8 cellular contexts compared by ENCODE assay signal in the genomic region with DNA sequence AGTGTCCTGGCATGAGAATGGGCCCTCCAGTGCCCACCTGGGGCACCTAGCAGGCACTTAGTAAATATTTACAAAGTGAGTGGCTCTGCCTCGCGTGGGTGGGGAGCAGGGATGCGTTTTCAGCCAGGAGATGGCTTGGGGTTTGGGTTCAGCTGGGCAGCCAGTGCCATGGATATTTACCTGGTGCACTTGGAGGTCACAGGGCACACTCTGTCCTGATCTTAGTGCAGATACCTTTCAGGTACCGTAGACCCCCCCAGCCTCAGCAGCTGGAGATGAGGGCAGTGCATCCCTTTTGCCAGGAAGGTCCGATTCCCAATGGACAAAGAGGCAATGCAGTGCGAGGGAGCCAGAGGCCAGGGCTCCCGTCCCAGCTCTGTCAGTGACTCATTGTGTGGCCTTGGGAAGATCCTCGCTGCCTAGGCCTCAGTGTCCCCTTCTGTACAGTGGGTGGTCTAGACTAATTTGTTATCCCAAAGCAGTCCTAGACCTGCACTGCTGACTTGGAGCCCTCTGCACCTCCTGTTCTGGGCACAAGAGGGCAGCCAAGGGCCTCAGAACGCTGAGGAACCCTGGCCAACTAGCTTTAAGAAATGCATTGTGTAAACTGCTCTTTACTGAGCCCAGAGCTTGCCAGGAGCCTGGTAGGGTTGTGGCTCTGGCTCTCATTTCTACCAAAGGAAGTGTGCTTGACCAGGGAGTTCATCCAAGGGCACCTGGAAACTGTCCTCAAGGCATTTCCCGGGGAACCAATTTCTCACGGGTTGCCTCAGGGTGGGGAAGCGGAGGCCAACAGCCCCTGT. TPM values are rescaled to one million over a fixed set of nuclear protein-coding genes. Genes with fewer than 3 reads are reported as not detected.
DNase-seq lines count a peak whose midpoint lies in the region; ATAC-seq and TF ChIP-seq lines count a peak whose summit lies in the region.

No MANE protein-coding gene starts in this region.

- TF ChIP-seq CTCF in mesothelial cell of epicardium (IDR thresholded peaks at IDR 0.05; ENCODE audit: unreplicated experiment), result peak; percentile 81

- no peaks in the 10 kb centered on the region for H3K27me3 Mint-ChIP-seq in mesothelial cell of epicardium (ENCODE audit: low read depth)

- no peak overlapping the region for H3K4me3 ChIP-seq in effector memory CD4-positive, alpha-beta T cell (ENCODE audit: insufficient read depth, low read depth, low read length, poor library complexity, severe bottlenecking)

- ATAC-seq in HG03159 (IDR thresholded peaks at IDR 0.05; ENCODE audit: unreplicated experiment), result peak; percentile 81

- no peaks in the 10 kb centered on the region for H3K36me3 ChIP-seq in effector memory CD4-positive, alpha-beta T cell (ENCODE audit: control insufficient read depth, insufficient read depth, low read length)

- peak; percentile 52 to 60 for DNase-seq in SHP77 (lab: John Stamatoyannopoulos, UW)
- DNase-seq in SHP77 treated with DMSO at 0.1 percent for 48 hours (lab: John Stamatoyannopoulos, UW), result no peak
- peak; percentile 13 for DNase-seq in NCI-H748 treated with DMSO at 0.1 percent for 48 hours (lab: John Stamatoyannopoulos, UW)
- DNase-seq in activated CD8-positive, alpha-beta memory T cell treated with anti-CD3 and anti-CD28 coated beads for 24 hours, result peak; percentile 87
- peak; percentile 22 to 45 (median 41) for DNase-seq in effector memory CD4-positive, alpha-beta T cell
- peak in 1 of 2 experiments; percentile 87 for DNase-seq in mesothelial cell of epicardium (ENCODE audit: low spot score in 2 of 2, unreplicated experiment in 2 of 2)
- DNase-seq in stimulated activated CD8-positive, alpha-beta memory T cell treated with anti-CD3 and anti-CD28 coated beads, Interleukin-4, amount 100 ng/mL, for 1 hour (ENCODE audit: low read depth in 2 of 2, low spot score in 1 of 2), result peak; percentile 29 to 48

- H3K4me3 Mint-ChIP-seq in mesothelial cell of epicardium, result no peak overlapping the region

- H3K9me3 Mint-ChIP-seq in mesothelial cell of epicardium, result no peaks in the 10 kb centered on the region

- H3K9me3 ChIP-seq in effector memory CD4-positive, alpha-beta T cell (ENCODE audit: control insufficient read depth, low read length), result no peaks in the 10 kb centered on the region

- H3K27me3 ChIP-seq in effector memory CD4-positive, alpha-beta T cell (replicated peaks; ENCODE audit: control insufficient read depth, insufficient read depth, low read length, poor library complexity, severe bottlenecking), result no peaks in the 10 kb centered on the region

- H3K36me3 Mint-ChIP-seq in mesothelial cell of epicardium, result peaks cover 5% of the 10 kb centered on the region

- no peak overlapping the region for H3K27ac ChIP-seq in effector memory CD4-positive, alpha-beta T cell (ENCODE audit: insufficient read depth, low read length, poor library complexity, severe bottlenecking)

- no peak overlapping the region for H3K27ac Mint-ChIP-seq in mesothelial cell of epicardium

- no peaks in the 10 kb centered on the region for H3K4me1 ChIP-seq in effector memory CD4-positive, alpha-beta T cell (ENCODE audit: control insufficient read depth, insufficient read depth, low read length, poor library complexity, severe bottlenecking)

- peaks cover 6% of the 10 kb centered on the region for H3K4me1 Mint-ChIP-seq in mesothelial cell of epicardium

RNA-seq across cellular contexts. Expression of a gene that starts 16.0 kb away (rescaled TPM):
- total RNA-seq in mesothelial cell of epicardium, result 15.4 to 19.1 TPM (median 16.4 TPM) in 3 replicates

RNA-seq across cellular contexts. Expression of a gene that starts 52.8 kb away (rescaled TPM):
- total RNA-seq in mesothelial cell of epicardium, result 63.3 to 68.6 TPM (median 67.5 TPM) in 3 replicates
